8 cellular contexts compared by ENCODE assay signal in genomic region chr19:46704379-46705076, GRCh38. TPM values are rescaled to one million over a fixed set of nuclear protein-coding genes. Genes with fewer than 3 reads are reported as not detected.
DNase-seq lines count a peak whose midpoint lies in the region; ATAC-seq lines count a peak whose summit lies in the region.

No MANE protein-coding gene starts in this region.

- peak overlapping the region; percentile 58 for H3K27ac Mint-ChIP-seq in memory B cell

- peak; percentile 98 for ATAC-seq in memory B cell (ENCODE audit: low read depth)
- no peak for ATAC-seq in HG03565 (IDR thresholded peaks at IDR 0.05; ENCODE audit: unreplicated experiment)
- no peak for ATAC-seq in HG02623 (IDR thresholded peaks at IDR 0.05; ENCODE audit: unreplicated experiment)

- no peaks in the 10 kb centered on the region for H3K9me3 Mint-ChIP-seq in memory B cell

- DNase-seq in ELR (ENCODE audit: low read depth) (peak; percentile 64), M059J (ENCODE audit: low read depth) (peak; percentile 33), cerebellar cortex (ENCODE audit: low spot score) (peak; percentile 55), memory B cell (ENCODE audit: low spot score in 2 of 2) (peak; percentile 91 to 98)
- DNase-seq in activated CD4-positive, alpha-beta T cell treated with anti-CD3 and anti-CD28 coated beads for 4 hours = peak; percentile 74 to 92
- peak; percentile 81 to 91 for DNase-seq in stimulated activated CD8-positive, alpha-beta memory T cell treated with anti-CD3 and anti-CD28 coated beads, Interleukin-4, amount 100 ng/mL, for 1 hour (ENCODE audit: low read depth in 2 of 2, low spot score in 1 of 2)

- H3K36me3 Mint-ChIP-seq in memory B cell = peaks cover 23% of the 10 kb centered on the region

- no peaks in the 10 kb centered on the region for H3K27me3 Mint-ChIP-seq in memory B cell

- peaks cover 11% of the 10 kb centered on the region for H3K4me1 Mint-ChIP-seq in memory B cell

- no peak overlapping the region for H3K4me3 Mint-ChIP-seq in memory B cell

RNA-seq across cellular contexts. Expression of gene PRKD2, which starts 12.4 kb away (rescaled TPM):
- 18.9 and 38.7 TPM in 2 replicates for total RNA-seq in M059J (2014; rRNA removed; shearing (Covaris generic))

RNA-seq across cellular contexts. Expression of gene FKRP, which starts 41.3 kb away (rescaled TPM):
- total RNA-seq in M059J (2014; rRNA removed; shearing (Covaris generic)) = 13.1 and 28.4 TPM in 2 replicates

RNA-seq across cellular contexts. Expression of gene STRN4, which starts 41.7 kb away (rescaled TPM):
- 44.7 and 78.1 TPM in 2 replicates for total RNA-seq in M059J (2014; rRNA removed; shearing (Covaris generic))

RNA-seq across cellular contexts. Expression of gene DACT3, which starts 43.5 kb away (rescaled TPM):
- total RNA-seq in M059J (2014; rRNA removed; shearing (Covaris generic)) = 0.52 and 1.4 TPM in 2 replicates

Comparison
In these comparisons a context has a peak if more than half of its experiments do, and no peak if none do; other contexts are left out.
1. DNase-seq: peak in every context shown above with its lines; median percentile 94 in memory B cell; 86 in stimulated activated CD8-positive, alpha-beta memory T cell treated with anti-CD3 and anti-CD28 coated beads, Interleukin-4, amount 100 ng/mL, for 1 hour; 83 in activated CD4-positive, alpha-beta T cell treated with anti-CD3 and anti-CD28 coated beads for 4 hours; 64 in ELR; 55 in cerebellar cortex; 33 in M059J.